ENCODE assay signal across 27 cellular contexts in the genomic region with DNA sequence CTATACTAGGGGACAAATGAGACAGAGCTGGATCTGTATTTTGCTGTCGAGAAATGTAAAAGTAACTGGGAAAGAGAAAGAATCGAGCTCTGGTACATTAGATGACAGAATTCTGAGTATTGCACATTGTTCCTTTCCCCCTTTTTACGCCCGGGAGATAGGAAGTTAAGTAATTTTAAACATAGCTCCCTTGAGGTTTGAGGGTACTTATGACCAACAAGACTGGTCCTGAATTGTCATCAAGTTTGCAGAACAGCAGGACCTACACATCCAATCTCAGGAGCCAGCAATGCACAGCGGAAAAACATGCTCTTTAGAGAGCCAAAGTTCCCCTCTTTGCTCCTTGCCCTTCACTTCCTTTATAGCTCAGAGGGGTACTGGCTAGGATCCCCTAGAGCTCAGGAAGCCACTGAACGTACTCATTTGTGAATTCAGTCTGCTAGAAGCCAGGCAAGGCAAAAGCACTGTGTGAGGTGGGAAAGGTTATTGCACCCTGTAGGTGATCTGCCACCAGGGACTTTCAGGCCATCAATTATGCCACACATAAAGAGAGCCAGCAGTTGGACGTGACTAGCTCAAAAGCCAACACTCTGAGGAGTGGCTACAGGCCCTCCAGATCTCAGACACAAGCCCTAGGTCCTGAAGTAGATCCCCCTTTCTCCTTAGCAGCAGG.
DNase-seq lines count a peak whose midpoint lies in the region; ATAC-seq and TF ChIP-seq lines count a peak whose summit lies in the region.
"Had no signal": no experiment of that assay in that cellular context is flagged by ENCODE, and none has a peak within 500 bp of the region (broad histone marks: within the 10 kb centered on the region; RNA-seq: fewer than 3 reads in every experiment).

No MANE protein-coding gene starts in this region.

- H3K4me3 Mint-ChIP-seq in CD4-positive, alpha-beta T cell: no peak overlapping the region
- H3K4me3 Mint-ChIP-seq: activated CD4-positive, alpha-beta T cell treated with anti-CD3 and anti-CD28 coated beads, Interleukin-2, amount 10 ng/mL, durations not matched to agents 7 days and 5 days; activated T-cell treated with anti-CD3 and anti-CD28 coated beads, Interleukin-2, amount 50 U/mL, for 24 hours; mesothelial cell of epicardium; naive B cell; T-helper 2 cell treated with Interferon-gamma antibody and Interleukin-4, amounts not matched to agents 5 μg/mL and 100 μg/mL, for 36 hours had no signal

- no peak for TF ChIP-seq CTCF in CD4-positive, alpha-beta T cell (IDR thresholded peaks at IDR 0.05)

- H3K9me3 ChIP-seq in CD4-positive, alpha-beta T cell (ENCODE audit: control insufficient read depth, low read length): no peaks in the 10 kb centered on the region
- H3K9me3 ChIP-seq: prostate gland, testis, uterus had no signal

- intact Hi-C loops in CD4-positive, alpha-beta T cell (cut with DNase I, micrococcal nuclease): no loop called here

- no peaks in the 10 kb centered on the region for H3K36me3 Mint-ChIP-seq in CD4-positive, alpha-beta T cell (ENCODE audit: low read depth)
- H3K36me3 Mint-ChIP-seq: mesothelial cell of epicardium, naive B cell had no signal

- H3K9me3 Mint-ChIP-seq in CD4-positive, alpha-beta T cell: peaks cover 2% of the 10 kb centered on the region
- H3K9me3 Mint-ChIP-seq: activated CD4-positive, alpha-beta T cell treated with anti-CD3 and anti-CD28 coated beads, Interleukin-2, amount 10 ng/mL, durations not matched to agents 7 days and 5 days; mesothelial cell of epicardium had no signal

- no peaks in the 10 kb centered on the region for H3K27me3 Mint-ChIP-seq in CD4-positive, alpha-beta T cell
- H3K27me3 Mint-ChIP-seq: activated CD4-positive, alpha-beta T cell treated with anti-CD3 and anti-CD28 coated beads, Interleukin-2, amount 10 ng/mL, durations not matched to agents 7 days and 5 days; activated T-cell treated with anti-CD3 and anti-CD28 coated beads, Interleukin-2, amount 50 U/mL, for 24 hours; naive B cell had no signal

- CTCF ChIA-PET in HEK293T (lab: Yijun Ruan, JAX): interaction anchor here (0.5 to 0.6 kb wide), 2 partner anchors 171 to 1848 kb away, joined by 3 to 4 read pairs; no protein-coding TSS in a partner anchor
- CTCF ChIA-PET in CD4-positive, alpha-beta T cell (lab: Charles Lee): interaction anchor here (0.6 kb wide), 1 partner anchor 512 kb away, joined by 3 read pairs; no protein-coding TSS in a partner anchor

- no peak overlapping the region for H3K27ac ChIP-seq in CD4-positive, alpha-beta T cell (ENCODE audit: low read depth, low read length)
- H3K27ac ChIP-seq: C4-2B, prostate gland, testis, uterus had no signal

- POLR2A ChIA-PET in HEK293T (lab: Yijun Ruan, JAX): interaction anchor here (0.7 kb wide), 1 partner anchor 13 kb away, joined by 3 read pairs; no protein-coding TSS in a partner anchor
- POLR2A ChIA-PET in CD4-positive, alpha-beta T cell (lab: Charles Lee): no interaction called here

- H3K27me3 ChIP-seq in CD4-positive, alpha-beta T cell (ENCODE audit: control insufficient read depth, insufficient read depth, low read length): no peaks in the 10 kb centered on the region
- H3K27me3 ChIP-seq: testis, uterus had no signal

- ATAC-seq in HG03139 (IDR thresholded peaks at IDR 0.05; ENCODE audit: unreplicated experiment): no peak
- ATAC-seq in CD4-positive, alpha-beta T cell (ENCODE audit: poor library complexity): no peak
- ATAC-seq: GM12878, left ventricle myocardium superior had no signal

- DNase-seq in HEK293T (ENCODE audit: extremely low spot score): peak; percentile 14
- peak; percentile 52 for DNase-seq in NCI-H1417 treated with DMSO at 0.1 percent for 48 hours (lab: John Stamatoyannopoulos, UW)
- DNase-seq in NCI-H748 treated with DMSO at 0.1 percent for 48 hours (lab: John Stamatoyannopoulos, UW): peak; percentile 77
- peak; percentile 8 for DNase-seq in iPS-NIHi7 (ENCODE audit: extremely low spot score)
- no peak for DNase-seq in activated gamma-delta T cell (lab: John Stamatoyannopoulos, UW)
- no peak for DNase-seq in ureter (ENCODE audit: low spot score)
- DNase-seq in CD4-positive, alpha-beta T cell: no peak
- DNase-seq: activated CD4-positive, alpha-beta T cell treated with anti-CD3 and anti-CD28 coated beads, Interleukin-2, amount 10 ng/mL, durations not matched to agents 7 days and 5 days; activated gamma-delta T cell treated with Interleukin-2 at 50 U/mL for 16 hours; activated T-cell treated with anti-CD3 and anti-CD28 coated beads, Interleukin-2, amount 50 U/mL, for 24 hours; cerebellar nuclear complex; left ventricle myocardium superior; naive B cell; NCI-H1436 treated with DMSO at 0.1 percent for 48 hours; NCI-H2227 treated with DMSO at 0.1 percent for 48 hours; nucleus accumbens; Right ventricle myocardium superior; stimulated activated CD4-positive, alpha-beta T cell treated with anti-CD3 and anti-CD28 coated beads, Interleukin-4, amount 100 ng/mL, for 4 hours; stimulated activated naive CD4-positive, alpha-beta T cell; testis; uterus had no signal

- H3K4me1 Mint-ChIP-seq in CD4-positive, alpha-beta T cell (ENCODE audit: low read depth): no peaks in the 10 kb centered on the region
- H3K4me1 Mint-ChIP-seq: activated CD4-positive, alpha-beta T cell treated with anti-CD3 and anti-CD28 coated beads, Interleukin-2, amount 10 ng/mL, durations not matched to agents 7 days and 5 days; mesothelial cell of epicardium; naive B cell had no signal

- no peak overlapping the region for H3K27ac Mint-ChIP-seq in CD4-positive, alpha-beta T cell
- H3K27ac Mint-ChIP-seq: activated CD4-positive, alpha-beta T cell treated with anti-CD3 and anti-CD28 coated beads, Interleukin-2, amount 10 ng/mL, durations not matched to agents 7 days and 5 days; activated T-cell treated with anti-CD3 and anti-CD28 coated beads, Interleukin-2, amount 50 U/mL, for 24 hours; mesothelial cell of epicardium; naive B cell; T-helper 2 cell treated with Interferon-gamma antibody and Interleukin-4, amounts not matched to agents 5 μg/mL and 100 μg/mL, for 36 hours had no signal

TF ChIP-seq in HEK293T, 16 proteins besides CTCF, POLR2A, EP300 and RAD21:
- no peak for TF ChIP-seq HDGF (IDR thresholded peaks at IDR 0.05; ENCODE audit: borderline replicate concordance)
- no peak for TF ChIP-seq L3MBTL2 (conservative IDR thresholded peaks at IDR 0.05)
- TF ChIP-seq ZNF384 (IDR thresholded peaks at IDR 0.05): no peak
- TF ChIP-seq ELF4 (IDR thresholded peaks at IDR 0.05): no peak
- TF ChIP-seq CTBP1 (IDR thresholded peaks at IDR 0.05; ENCODE audit: borderline replicate concordance): no peak
- no peak for TF ChIP-seq LEF1 (IDR thresholded peaks at IDR 0.05; ENCODE audit: borderline replicate concordance)
- TF ChIP-seq, protein P1, sequence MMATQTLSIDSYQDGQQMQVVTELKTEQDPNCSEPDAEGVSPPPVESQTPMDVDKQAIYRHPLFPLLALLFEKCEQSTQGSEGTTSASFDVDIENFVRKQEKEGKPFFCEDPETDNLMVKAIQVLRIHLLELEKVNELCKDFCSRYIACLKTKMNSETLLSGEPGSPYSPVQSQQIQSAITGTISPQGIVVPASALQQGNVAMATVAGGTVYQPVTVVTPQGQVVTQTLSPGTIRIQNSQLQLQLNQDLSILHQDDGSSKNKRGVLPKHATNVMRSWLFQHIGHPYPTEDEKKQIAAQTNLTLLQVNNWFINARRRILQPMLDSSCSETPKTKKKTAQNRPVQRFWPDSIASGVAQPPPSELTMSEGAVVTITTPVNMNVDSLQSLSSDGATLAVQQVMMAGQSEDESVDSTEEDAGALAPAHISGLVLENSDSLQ (IDR thresholded peaks at IDR 0.05): peak; percentile 68

Comparison
In these comparisons a context has a peak if more than half of its experiments do, and no peak if none do; other contexts are left out.
1. DNase-seq: peak in HEK293T (single experiment), NCI-H1417 treated with DMSO at 0.1 percent for 48 hours (single experiment), NCI-H748 treated with DMSO at 0.1 percent for 48 hours (single experiment) and iPS-NIHi7 (single experiment); none in activated gamma-delta T cell (single experiment), ureter (single experiment) and CD4-positive, alpha-beta T cell (0 of 10).